Comparison of ENCODE assay signal across 8 cellular contexts in genomic region chr7:2144926-2145325, GRCh38.
"Had no signal": no experiment of that assay in that cellular context is flagged by ENCODE, and none has a peak within 500 bp of the region (broad histone marks: within the 10 kb centered on the region; RNA-seq: fewer than 3 reads in every experiment).

No MANE protein-coding gene starts in this region.

- H3K4me1 Mint-ChIP-seq: H9 had no signal

- H3K27ac Mint-ChIP-seq: GM23338 had no signal

- DNase-seq: H9, HCEC 1CT, IMR-90 had no signal

- H3K4me3 Mint-ChIP-seq: GM23338, H9 had no signal

- FAIRE-seq: H1, H54, HTR-8/SVneo, K562 had no signal

- H3K4me3 ChIP-seq: GM23338, K562 had no signal

- ATAC-seq: GM23338, K562 had no signal

- H3K9me3 Mint-ChIP-seq: GM23338, H9 had no signal
